Comparison of ENCODE assay signal across 9 cellular contexts in the genomic region with DNA sequence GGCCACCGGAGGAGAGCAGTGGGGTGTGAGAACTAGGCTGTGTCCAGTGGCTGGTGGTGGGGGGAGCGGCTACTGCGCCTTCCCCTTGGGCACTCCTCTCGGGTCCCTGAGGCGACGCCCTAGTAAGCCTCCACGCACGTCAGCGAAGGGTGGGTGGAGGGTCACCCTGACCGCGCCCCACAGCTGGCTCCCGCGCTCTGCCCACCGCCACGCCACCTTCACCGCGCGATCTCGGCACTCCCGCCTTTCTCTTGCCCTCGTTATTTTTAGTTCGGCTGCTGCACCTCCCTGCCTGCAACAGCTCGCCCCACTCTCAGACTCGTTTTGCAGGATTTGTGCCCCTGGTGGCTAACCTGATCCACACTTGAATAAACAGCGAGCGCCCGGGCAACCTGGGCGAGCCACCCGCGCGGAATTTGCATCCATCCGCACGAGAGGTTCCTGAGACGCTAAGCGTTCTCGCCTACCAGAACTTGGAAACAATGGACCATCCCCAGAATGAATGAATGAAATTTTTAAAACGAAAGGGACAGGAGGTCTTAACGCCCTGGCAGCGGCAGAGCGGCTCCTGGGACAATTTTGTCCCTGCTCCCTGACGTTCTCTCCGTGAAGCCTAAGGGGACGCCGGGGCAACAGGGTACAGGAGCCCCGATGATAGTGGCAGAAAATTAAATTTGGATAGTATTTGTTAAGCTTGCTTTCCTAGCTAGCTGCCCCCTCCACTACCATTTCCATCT. TPM values are rescaled to one million over a fixed set of nuclear protein-coding genes. Genes with fewer than 3 reads are reported as not detected.
DNase-seq lines count a peak whose midpoint lies in the region; ATAC-seq and TF ChIP-seq lines count a peak whose summit lies in the region.
"Had no signal": no experiment of that assay in that cellular context is flagged by ENCODE, and none has a peak within 500 bp of the region (broad histone marks: within the 10 kb centered on the region; RNA-seq: fewer than 3 reads in every experiment).

No MANE protein-coding gene starts in this region.

- ATAC-seq in lung (ENCODE audit: insufficient read depth, low FRiP score): peak; percentile 74
- no peak for ATAC-seq in HG03159 (IDR thresholded peaks at IDR 0.05; ENCODE audit: unreplicated experiment)
- ATAC-seq in HG03469 (IDR thresholded peaks at IDR 0.05; ENCODE audit: unreplicated experiment): no peak

- H3K9me3 ChIP-seq in lung (ENCODE audit: control insufficient read depth in 2 of 2, insufficient read depth in 1 of 2, low read length in 1 of 2): peaks cover 0 to 2% of the 10 kb centered on the region in 2 donors
- H3K9me3 ChIP-seq in testis: no peaks in the 10 kb centered on the region

- intact Hi-C loops in dorsolateral prefrontal cortex (cut with DNase I): no loop called here
- intact Hi-C loops in testis (cut with DNase I; ENCODE audit: low total_unique reads): no loop called here

- H3K27ac ChIP-seq in dorsolateral prefrontal cortex: no peak overlapping the region
- H3K27ac ChIP-seq in lung (ENCODE audit: low read depth in 1 of 2, low read length in 1 of 2): no peak overlapping the region
- no peak overlapping the region for H3K27ac ChIP-seq in testis

- WGBS in lung, 2 donors: 6 to 14% methylated on average over 45 of the region's 45 CpGs
- WGBS in testis, 2 donors: 16 to 17% methylated on average over 36 to 45 of the region's 45 CpGs

- H3K4me1 ChIP-seq in lung (ENCODE audit: control insufficient read depth in 2 of 2, insufficient read depth in 2 of 2, low read length in 2 of 2) (peaks cover 0 to 10% of the 10 kb centered on the region in 2 donors), testis (no peaks in the 10 kb centered on the region)

- H3K4me3 ChIP-seq in dorsolateral prefrontal cortex (peak overlapping the region; percentile 2 to 60 (median 42)), lung (no peak overlapping the region), testis (peak overlapping the region in 1 of 2 donors; percentile 27)

- no peaks in the 10 kb centered on the region for H3K36me3 ChIP-seq in lung (ENCODE audit: control insufficient read depth in 2 of 2, insufficient read depth in 2 of 2, low read length in 2 of 2)
- no peaks in the 10 kb centered on the region for H3K36me3 ChIP-seq in testis (ENCODE audit: low read depth, missing control alignments)

- H3K27me3 ChIP-seq in dorsolateral prefrontal cortex (peaks cover 0 to 70% (median 25%) of the 10 kb centered on the region in 45 donors), lung (ENCODE audit: control insufficient read depth, insufficient read depth) (no peaks in the 10 kb centered on the region), testis (no peaks in the 10 kb centered on the region)

- TF ChIP-seq CTCF in dorsolateral prefrontal cortex (IDR thresholded peaks at IDR 0.05 in 54 of 56, conservative IDR thresholded peaks at IDR 0.05 in 2 of 56; ENCODE audit: low read depth in 1 of 56, partially characterized antibody in 56 of 56) (peak in 15 of 56 donors; percentile 5 to 43 (median 17)), lung (IDR thresholded peaks at IDR 0.05; ENCODE audit: control extremely low read depth, extremely low read depth) (no peak), testis (IDR thresholded peaks at IDR 0.05) (peak in 1 of 3 experiments; percentile 45)

- DNase-seq in stimulated activated CD4-positive, alpha-beta T cell treated with anti-CD3 and anti-CD28 coated beads, Interleukin-15, amount 100 ng/mL, for 24 hours: peak; percentile 15
- DNase-seq in stimulated activated CD4-positive, alpha-beta T cell treated with anti-CD3 and anti-CD28 coated beads, Interleukin-12 subunit alpha, Interleukin-12 subunit beta, amount 100 ng/mL, for 4 hours: no peak
- DNase-seq in dorsolateral prefrontal cortex (peak in 1 of 10 donors; percentile 76), lung (ENCODE audit: low spot score) (peak; percentile 73), testis (no peak), OCI-M1 (lab: John Stamatoyannopoulos, UW) (no peak)

- TF ChIP-seq POLR2A in testis (IDR thresholded peaks at IDR 0.05): no peak

RNA-seq across cellular contexts. Expression of a gene that starts 7.0 kb away (rescaled TPM):
- 10 to 100 TPM in 9 of 120 experiments, 1 to 10 TPM in 110, under 1 TPM in 1; 0.85 to 15.2 (median 5.4) TPM for total RNA-seq in dorsolateral prefrontal cortex
- 10 to 100 TPM; 13.3 to 39.0 TPM for total RNA-seq in lung
- polyA plus RNA-seq in lung: 10 to 100 TPM in 1 of 2 donors, 1 to 10 TPM in 1; 7.1 to 10.5 TPM
- total RNA-seq in testis: 1 to 10 TPM; 2.0 to 3.5 TPM
- polyA plus RNA-seq in testis (ENCODE audit: insufficient read depth, low read depth, low replicate concordance): 8.4 TPM
- total RNA-seq: activated T-helper 2 cell treated with anti-CD3 and anti-CD28 coated beads, Interferon-gamma antibody, Interleukin-2, Interleukin-4, amounts not matched to agents 10 μg/mL and 5 μg/mL and 100 μg/mL, durations not matched to agents 14 hours and 24 hours and 36 hours had no signal

Comparison
In these comparisons a context has a peak if more than half of its experiments do, and no peak if none do; other contexts are left out.
1. DNase-seq: peak in stimulated activated CD4-positive, alpha-beta T cell treated with anti-CD3 and anti-CD28 coated beads, Interleukin-15, amount 100 ng/mL, for 24 hours (single experiment) and lung (single experiment); none in stimulated activated CD4-positive, alpha-beta T cell treated with anti-CD3 and anti-CD28 coated beads, Interleukin-12 subunit alpha, Interleukin-12 subunit beta, amount 100 ng/mL, for 4 hours (single experiment), testis (single experiment) and OCI-M1 (single experiment).